Comparison of ENCODE assay signal across 2 cellular contexts in genomic region chr1:224637936-224638335, GRCh38.
TF ChIP-seq lines count a peak whose summit lies in the region.

No MANE protein-coding gene starts in this region.

TF ChIP-seq in SK-N-SH, 30 proteins besides CTCF, POLR2A, EP300 and RAD21:
- no peak for TF ChIP-seq EZH2phosphoT487 (IDR thresholded peaks at IDR 0.05; ENCODE audit: borderline replicate concordance, low read depth)
- TF ChIP-seq JUND (IDR thresholded peaks at IDR 0.05) = no peak
- no peak for TF ChIP-seq PBX3 (IDR thresholded peaks at IDR 0.05)
- no peak for TF ChIP-seq NRF1 (IDR thresholded peaks at IDR 0.05; ENCODE audit: low read depth, low read length)
- no peak for TF ChIP-seq REST (IDR thresholded peaks at IDR 0.05; ENCODE audit: low read depth, low read length)
- no peak for TF ChIP-seq YY1 (IDR thresholded peaks at IDR 0.05; ENCODE audit: low read depth)
- no peak for TF ChIP-seq NFIC (IDR thresholded peaks at IDR 0.05; ENCODE audit: borderline replicate concordance)
- no peak for TF ChIP-seq IRF3 (IDR thresholded peaks at IDR 0.05; ENCODE audit: low read depth, low read length)
- no peak for TF ChIP-seq POLR2AphosphoS5 (IDR thresholded peaks at IDR 0.05; ENCODE audit: low read depth, low read length)
- no peak for TF ChIP-seq USF1 (IDR thresholded peaks at IDR 0.05; ENCODE audit: borderline replicate concordance, low read depth)
- TF ChIP-seq MXI1 (IDR thresholded peaks at IDR 0.05; ENCODE audit: low read depth, low read length) = no peak

TF ChIP-seq in SK-N-SH treated with all-trans-retinoic acid at 6 μM for 48 hours, 23 proteins besides CTCF, POLR2A, EP300 and RAD21:
- TF ChIP-seq ZNF70 (CRISPR knock-in tag; IDR thresholded peaks at IDR 0.05) (no peak), CREB5 (CRISPR knock-in tag; IDR thresholded peaks at IDR 0.05; ENCODE audit: low read depth) (no peak), CSDC2 (CRISPR knock-in tag; IDR thresholded peaks at IDR 0.05) (no peak), ZFP30 (CRISPR knock-in tag; IDR thresholded peaks at IDR 0.05) (no peak), PPARA (CRISPR knock-in tag; IDR thresholded peaks at IDR 0.05; ENCODE audit: borderline replicate concordance) (no peak), GLIS3 (CRISPR knock-in tag; IDR thresholded peaks at IDR 0.05) (no peak), ZFP3 (CRISPR knock-in tag; IDR thresholded peaks at IDR 0.05) (no peak), ZC3H10 (CRISPR knock-in tag; IDR thresholded peaks at IDR 0.05) (no peak), ZNF8 (CRISPR knock-in tag; IDR thresholded peaks at IDR 0.05) (no peak), ESRRG (CRISPR knock-in tag; IDR thresholded peaks at IDR 0.05) (no peak), ARNTL (CRISPR knock-in tag; IDR thresholded peaks at IDR 0.05; ENCODE audit: borderline replicate concordance, low read depth) (no peak), POU6F1 (CRISPR knock-in tag; IDR thresholded peaks at IDR 0.05; ENCODE audit: borderline replicate concordance, low read depth) (no peak), TSHZ2 (CRISPR knock-in tag; IDR thresholded peaks at IDR 0.05) (no peak), RARB (CRISPR knock-in tag; IDR thresholded peaks at IDR 0.05) (no peak), ISL1 (CRISPR knock-in tag; IDR thresholded peaks at IDR 0.05) (no peak)
